ENCODE assay signal across 1 cellular context in the genomic region with DNA sequence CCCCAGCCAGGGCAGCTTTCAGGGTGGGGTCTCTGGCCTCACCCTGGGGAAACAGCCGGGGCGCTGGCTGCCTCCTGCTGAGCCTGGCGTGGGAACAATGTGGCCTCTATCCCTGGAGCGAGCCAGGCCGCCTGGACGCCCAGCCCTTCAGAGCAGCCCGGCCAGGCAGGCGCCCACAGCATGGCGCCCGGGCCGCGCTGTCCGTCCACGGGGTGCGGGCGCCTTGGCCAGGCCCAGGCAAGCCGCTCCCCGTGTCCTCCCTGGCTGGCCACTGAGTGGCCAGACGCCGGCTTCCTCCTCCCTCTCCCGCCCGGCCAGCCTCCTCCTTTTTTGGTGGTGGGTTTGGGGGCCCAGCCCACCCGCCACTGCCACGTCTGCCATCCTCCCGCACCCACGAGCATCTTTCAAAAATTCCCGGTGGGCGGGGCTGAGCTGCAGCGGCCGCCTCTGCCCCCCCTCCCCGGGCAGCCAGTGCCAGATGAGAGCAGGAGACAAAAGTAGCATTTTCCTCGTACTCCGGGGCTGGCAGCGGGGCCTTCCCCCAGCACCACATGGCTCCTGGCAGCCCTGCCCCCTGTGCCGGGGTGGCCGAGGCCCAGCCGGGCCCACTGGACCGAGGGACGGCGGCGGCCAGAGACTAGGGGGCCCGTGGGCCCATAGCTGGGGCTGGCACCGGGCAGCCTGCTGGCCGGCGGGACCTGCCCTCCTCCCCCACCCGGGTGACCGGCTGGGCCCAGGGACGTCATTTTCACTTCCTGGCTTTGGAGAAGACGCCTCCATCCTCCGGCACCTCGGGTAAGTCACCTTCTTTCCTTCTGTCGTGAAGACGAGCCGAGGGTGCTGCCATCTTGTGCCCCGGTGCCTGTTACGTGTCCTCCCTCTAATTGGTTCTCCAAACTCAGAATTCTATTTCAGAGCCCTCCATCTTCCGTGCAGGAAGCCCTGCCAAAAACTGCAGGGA.
TF ChIP-seq lines count a peak whose summit lies in the region.

No MANE protein-coding gene starts in this region.

TF ChIP-seq in HEK293, 187 proteins besides CTCF, POLR2A, EP300 and RAD21 (continued from another document and continues in another):
- TF ChIP-seq ZNF16 (tag by site-specific recombination; IDR thresholded peaks at IDR 0.05; ENCODE audit: low read depth) (no peak), ZNF558 (tag by site-specific recombination; IDR thresholded peaks at IDR 0.05) (no peak), ZNF610 (tag by site-specific recombination; IDR thresholded peaks at IDR 0.05; ENCODE audit: borderline replicate concordance) (no peak), ZNF19 (tag by site-specific recombination; IDR thresholded peaks at IDR 0.05; ENCODE audit: low read depth) (no peak), ZNF24 (tag by site-specific recombination; IDR thresholded peaks at IDR 0.05) (no peak), PBX3 (CRISPR knock-in tag; IDR thresholded peaks at IDR 0.05) (no peak), PRDM2 (tag by site-specific recombination; IDR thresholded peaks at IDR 0.05; ENCODE audit: borderline replicate concordance) (no peak), ZNF658 (tag by site-specific recombination; IDR thresholded peaks at IDR 0.05) (no peak), KLF8 (tag by site-specific recombination; IDR thresholded peaks at IDR 0.05) (peak; percentile 87), ZNF112 (tag by site-specific recombination; IDR thresholded peaks at IDR 0.05) (no peak), ZNF530 (tag by site-specific recombination; IDR thresholded peaks at IDR 0.05; ENCODE audit: low read depth) (no peak), ZNF26 (tag by site-specific recombination; IDR thresholded peaks at IDR 0.05) (no peak), ZFP69B (tag by site-specific recombination; IDR thresholded peaks at IDR 0.05) (peak; percentile 94), YY2 (tag by site-specific recombination; IDR thresholded peaks at IDR 0.05) (peak; percentile 75), ZNF362 (tag by site-specific recombination; IDR thresholded peaks at IDR 0.05) (no peak), ZNF510 (tag by site-specific recombination; IDR thresholded peaks at IDR 0.05; ENCODE audit: insufficient replicate concordance) (no peak), ZNF140 (tag by site-specific recombination; IDR thresholded peaks at IDR 0.05) (no peak), ZNF600 (tag by site-specific recombination; IDR thresholded peaks at IDR 0.05) (no peak), ZXDB (tag by site-specific recombination; IDR thresholded peaks at IDR 0.05) (peak; percentile 46; the same call in 1 of the 2 replicates), ZNF544 (tag by site-specific recombination; IDR thresholded peaks at IDR 0.05) (no peak), ZBTB6 (tag by site-specific recombination; IDR thresholded peaks at IDR 0.05) (no peak), ZNF423 (tag by site-specific recombination; IDR thresholded peaks at IDR 0.05) (peak; percentile 65), ZNF792 (tag by site-specific recombination; IDR thresholded peaks at IDR 0.05) (no peak), ZNF501 (tag by site-specific recombination; IDR thresholded peaks at IDR 0.05) (peak; percentile 52), ZNF473 (tag by site-specific recombination; IDR thresholded peaks at IDR 0.05) (no peak), ZNF398 (tag by site-specific recombination; IDR thresholded peaks at IDR 0.05) (peak; percentile 74), SP2 (tag by site-specific recombination; IDR thresholded peaks at IDR 0.05) (peak; percentile 53), ZBTB21 (tag by site-specific recombination; IDR thresholded peaks at IDR 0.05) (no peak), ZNF830 (tag by site-specific recombination; IDR thresholded peaks at IDR 0.05; ENCODE audit: low read depth) (no peak)
- TF ChIP-seq, protein P1, sequence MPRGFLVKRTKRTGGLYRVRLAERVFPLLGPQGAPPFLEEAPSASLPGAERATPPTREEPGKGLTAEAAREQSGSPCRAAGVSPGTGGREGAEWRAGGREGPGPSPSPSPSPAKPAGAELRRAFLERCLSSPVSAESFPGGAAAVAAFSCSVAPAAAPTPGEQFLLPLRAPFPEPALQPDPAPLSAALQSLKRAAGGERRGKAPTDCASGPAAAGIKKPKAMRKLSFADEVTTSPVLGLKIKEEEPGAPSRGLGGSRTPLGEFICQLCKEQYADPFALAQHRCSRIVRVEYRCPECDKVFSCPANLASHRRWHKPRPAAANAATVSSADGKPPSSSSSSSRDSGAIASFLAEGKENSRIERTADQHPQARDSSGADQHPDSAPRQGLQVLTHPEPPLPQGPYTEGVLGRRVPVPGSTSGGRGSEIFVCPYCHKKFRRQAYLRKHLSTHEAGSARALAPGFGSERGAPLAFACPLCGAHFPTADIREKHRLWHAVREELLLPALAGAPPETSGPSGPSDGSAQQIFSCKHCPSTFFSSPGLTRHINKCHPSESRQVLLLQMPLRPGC (tag by site-specific recombination; IDR thresholded peaks at IDR 0.05), result no peak
- TF ChIP-seq, protein P2, sequence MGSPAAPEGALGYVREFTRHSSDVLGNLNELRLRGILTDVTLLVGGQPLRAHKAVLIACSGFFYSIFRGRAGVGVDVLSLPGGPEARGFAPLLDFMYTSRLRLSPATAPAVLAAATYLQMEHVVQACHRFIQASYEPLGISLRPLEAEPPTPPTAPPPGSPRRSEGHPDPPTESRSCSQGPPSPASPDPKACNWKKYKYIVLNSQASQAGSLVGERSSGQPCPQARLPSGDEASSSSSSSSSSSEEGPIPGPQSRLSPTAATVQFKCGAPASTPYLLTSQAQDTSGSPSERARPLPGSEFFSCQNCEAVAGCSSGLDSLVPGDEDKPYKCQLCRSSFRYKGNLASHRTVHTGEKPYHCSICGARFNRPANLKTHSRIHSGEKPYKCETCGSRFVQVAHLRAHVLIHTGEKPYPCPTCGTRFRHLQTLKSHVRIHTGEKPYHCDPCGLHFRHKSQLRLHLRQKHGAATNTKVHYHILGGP (tag by site-specific recombination; IDR thresholded peaks at IDR 0.05), result no peak
- TF ChIP-seq, protein P3, sequence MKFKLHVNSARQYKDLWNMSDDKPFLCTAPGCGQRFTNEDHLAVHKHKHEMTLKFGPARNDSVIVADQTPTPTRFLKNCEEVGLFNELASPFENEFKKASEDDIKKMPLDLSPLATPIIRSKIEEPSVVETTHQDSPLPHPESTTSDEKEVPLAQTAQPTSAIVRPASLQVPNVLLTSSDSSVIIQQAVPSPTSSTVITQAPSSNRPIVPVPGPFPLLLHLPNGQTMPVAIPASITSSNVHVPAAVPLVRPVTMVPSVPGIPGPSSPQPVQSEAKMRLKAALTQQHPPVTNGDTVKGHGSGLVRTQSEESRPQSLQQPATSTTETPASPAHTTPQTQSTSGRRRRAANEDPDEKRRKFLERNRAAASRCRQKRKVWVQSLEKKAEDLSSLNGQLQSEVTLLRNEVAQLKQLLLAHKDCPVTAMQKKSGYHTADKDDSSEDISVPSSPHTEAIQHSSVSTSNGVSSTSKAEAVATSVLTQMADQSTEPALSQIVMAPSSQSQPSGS (tag by site-specific recombination; IDR thresholded peaks at IDR 0.05; ENCODE audit: low read depth), result no peak
